In genomic region chr7:12686234-12686893, GRCh38 we compare ENCODE assay signal across 8 cellular contexts.
DNase-seq lines count a peak whose midpoint lies in the region; FAIRE-seq and TF ChIP-seq lines count a peak whose summit lies in the region.

No MANE protein-coding gene starts in this region.

- peak; percentile 95 for FAIRE-seq in H54 (lab: Jason Lieb, UNC)

- H3K4me1 ChIP-seq in neuron (ENCODE audit: insufficient read depth, low read length), result peaks cover 5% of the 10 kb centered on the region
- H3K4me1 ChIP-seq in subcutaneous abdominal adipose tissue (ENCODE audit: control insufficient read depth in 5 of 5, insufficient read depth in 5 of 5, low read length in 5 of 5), result peaks cover 0 to 33% (median 18%) of the 10 kb centered on the region in 5 donors

- TF ChIP-seq POLR2A in H54 (IDR thresholded peaks at IDR 0.05; ENCODE audit: low read depth, low read length), result no peak

- peak overlapping the region in 4 of 5 donors; percentile 79 to 97 (median 92) for H3K9ac ChIP-seq in subcutaneous abdominal adipose tissue (ENCODE audit: low read length in 5 of 5)

- DNase-seq in ELF-1 (ENCODE audit: low read depth, low spot score) (peak; percentile 97), H54 (ENCODE audit: insufficient read length, low spot score) (peak; percentile 93), LNCaP clone FGC (ENCODE audit: low read depth) (peak; percentile 33), SHP77 treated with DMSO at 0.1 percent for 48 hours (lab: John Stamatoyannopoulos, UW) (peak; percentile 98), activated gamma-delta T cell treated with Interleukin-2 at 50 U/mL for 16 hours (peak; percentile 91), foreskin melanocyte (peak; percentile 95)

- no peaks in the 10 kb centered on the region for H3K27me3 ChIP-seq in neuron (ENCODE audit: insufficient read depth, low read length)
- no peaks in the 10 kb centered on the region for H3K27me3 ChIP-seq in subcutaneous abdominal adipose tissue (ENCODE audit: control insufficient read depth in 5 of 5, insufficient read depth in 4 of 5, low read length in 5 of 5)

- TF ChIP-seq CTCF in LNCaP clone FGC (IDR thresholded peaks at IDR 0.05; ENCODE audit: control insufficient read depth, extremely low read depth, insufficient read depth), result peak; percentile 94

- H3K27ac ChIP-seq in subcutaneous abdominal adipose tissue (ENCODE audit: low read depth, low read length), result peak overlapping the region; percentile 83

- H3K9me3 ChIP-seq in neuron (ENCODE audit: low read length) (no peaks in the 10 kb centered on the region), subcutaneous abdominal adipose tissue (ENCODE audit: control insufficient read depth in 5 of 5, low read length in 5 of 5) (no peaks in the 10 kb centered on the region)

- H3K36me3 ChIP-seq in neuron (ENCODE audit: insufficient read depth, low read length) (peaks cover 21% of the 10 kb centered on the region), subcutaneous abdominal adipose tissue (ENCODE audit: control insufficient read depth in 5 of 5, insufficient read depth in 5 of 5, low read length in 5 of 5) (no peaks in the 10 kb centered on the region)

- peak overlapping the region; percentile 44 for H2AFZ ChIP-seq in neuron (ENCODE audit: low read depth, low read length)

- peak overlapping the region; percentile 67 for H3K4me3 ChIP-seq in LNCaP clone FGC (ENCODE audit: low read depth, low read length)
- peak overlapping the region; percentile 89 for H3K4me3 ChIP-seq in neuron (ENCODE audit: low read length)
- H3K4me3 ChIP-seq in subcutaneous abdominal adipose tissue (ENCODE audit: low read depth in 1 of 5, low read length in 5 of 5), result peak overlapping the region; percentile 76 to 97 (median 82)

Comparison
In these comparisons a context has a peak if more than half of its experiments do, and no peak if none do; other contexts are left out.
1. Peak in every context shown above with its lines: DNase-seq, H3K4me3 ChIP-seq and H3K27ac ChIP-seq.
2. DNase-seq: peak in every context shown above with its lines; median percentile 98 in SHP77 treated with DMSO at 0.1 percent for 48 hours; 97 in ELF-1; 95 in foreskin melanocyte; 93 in H54; 91 in activated gamma-delta T cell treated with Interleukin-2 at 50 U/mL for 16 hours; 33 in LNCaP clone FGC.